8 cellular contexts compared by ENCODE assay signal in genomic region chr5:144142030-144142825, GRCh38. TPM values are rescaled to one million over a fixed set of nuclear protein-coding genes. Genes with fewer than 3 reads are reported as not detected.
DNase-seq lines count a peak whose midpoint lies in the region; ATAC-seq and TF ChIP-seq lines count a peak whose summit lies in the region.

No MANE protein-coding gene starts in this region.

- H3K27ac ChIP-seq in DND-41 (ENCODE audit: low read length) (no peak overlapping the region), vagina (no peak overlapping the region)

- no peak overlapping the region for H3K9ac ChIP-seq in DND-41 (ENCODE audit: low read depth, low read length)

- no peaks in the 10 kb centered on the region for H4K20me1 ChIP-seq in DND-41 (ENCODE audit: insufficient read depth, low read length)

- H2AFZ ChIP-seq in DND-41 (ENCODE audit: low read depth, low read length), result no peak overlapping the region

- H3K36me3 Mint-ChIP-seq in MCF 10A (ENCODE audit: insufficient read depth, unreplicated experiment), result no peaks in the 10 kb centered on the region

- H3K9me3 Mint-ChIP-seq in MCF 10A (ENCODE audit: unreplicated experiment), result no peaks in the 10 kb centered on the region

- no peaks in the 10 kb centered on the region for H3K27me3 Mint-ChIP-seq in MCF 10A (ENCODE audit: insufficient read depth, unreplicated experiment)

- H3K79me2 ChIP-seq in DND-41 (ENCODE audit: insufficient read depth, low read length), result no peaks in the 10 kb centered on the region

- H3K4me1 ChIP-seq in DND-41 (ENCODE audit: insufficient read depth, low read length), result no peaks in the 10 kb centered on the region
- H3K4me1 ChIP-seq in vagina, result no peaks in the 10 kb centered on the region

- DNase-seq in DND-41, result no peak
- DNase-seq in NCI-H748 treated with DMSO at 0.1 percent for 48 hours (lab: John Stamatoyannopoulos, UW), result peak; percentile 21
- DNase-seq in MCF 10A (ENCODE audit: unreplicated experiment), result peak; percentile 70
- DNase-seq in left colon, result no peak
- no peak for DNase-seq in vagina (ENCODE audit: extremely low spot score in 2 of 2)
- DNase-seq in activated CD8-positive, alpha-beta memory T cell treated with anti-CD3 and anti-CD28 coated beads, Interleukin-2, amount 50 U/mL, for 48 hours, result no peak

- no peak overlapping the region for H3K4me3 Mint-ChIP-seq in MCF 10A (ENCODE audit: unreplicated experiment)

- TF ChIP-seq CTCF in DND-41 (IDR thresholded peaks at IDR 0.05; ENCODE audit: borderline replicate concordance, extremely low read depth, low read length, poor library complexity, severe bottlenecking) (peak; percentile 73), MCF 10A (IDR thresholded peaks at IDR 0.05; ENCODE audit: unreplicated experiment) (peak; percentile 89), vagina (IDR thresholded peaks at IDR 0.05) (peak in 2 of 3 experiments; percentile 10 to 39)

- H3K27me3 ChIP-seq in DND-41 (ENCODE audit: insufficient read depth, low read length, poor library complexity) (peaks cover 12% of the 10 kb centered on the region), vagina (no peaks in the 10 kb centered on the region)

- CTCF ChIA-PET in MCF 10A (lab: Yijun Ruan, JAX), result interaction anchor here (0.5 to 6.2 kb wide), 63 partner anchors 10 to 1918 kb away, joined by 3 to 71 read pairs (median 4); partner anchors contain the start of genes KCTD16 and YIPF5

- H3K4me3 ChIP-seq in DND-41 (ENCODE audit: low read depth in 1 of 2, low read length in 2 of 2) (no peak overlapping the region), vagina (no peak overlapping the region)

- H3K9me3 ChIP-seq in DND-41 (ENCODE audit: insufficient read depth, low read length, severe bottlenecking) (no peaks in the 10 kb centered on the region), vagina (no peaks in the 10 kb centered on the region)

- no peak overlapping the region for H3K27ac Mint-ChIP-seq in MCF 10A (ENCODE audit: low read depth, unreplicated experiment)

- POLR2A ChIA-PET in MCF 10A (lab: Yijun Ruan, JAX), result interaction anchor here (1.0 to 1.5 kb wide), 6 partner anchors 157 to 746 kb away, joined by 3 to 6 read pairs (median 3); no protein-coding TSS in a partner anchor

- H3K4me1 Mint-ChIP-seq in MCF 10A (ENCODE audit: insufficient read depth, unreplicated experiment), result peaks cover 15% of the 10 kb centered on the region

- H3K36me3 ChIP-seq in DND-41 (ENCODE audit: insufficient read depth, low read length), result no peaks in the 10 kb centered on the region
- no peaks in the 10 kb centered on the region for H3K36me3 ChIP-seq in vagina

- ATAC-seq in DND-41 (ENCODE audit: insufficient read depth, low read depth) (peak; percentile 90), GM19397 (IDR thresholded peaks at IDR 0.05; ENCODE audit: unreplicated experiment) (peak; percentile 96), HG03196 (IDR thresholded peaks at IDR 0.05; ENCODE audit: unreplicated experiment) (peak; percentile 94), left colon (peak; percentile 67)

- H3K4me2 ChIP-seq in DND-41 (ENCODE audit: insufficient read depth, low read length), result no peak overlapping the region

- no peak for TF ChIP-seq POLR2A in vagina (IDR thresholded peaks at IDR 0.05)

- intact Hi-C loops in MCF 10A (cut with micrococcal nuclease), result loop anchor here (1.0 to 10.0 kb wide), 8 partner anchors 155 to 1218 kb away; no protein-coding TSS in a partner anchor
- intact Hi-C loops in left colon (cut with DNase I, micrococcal nuclease), result no loop called here
- intact Hi-C loops in vagina (cut with DNase I), result no loop called here

- BruUV-seq in MCF 10A (replicated peaks; lab: Mats Ljungman, UMichigan), result no TSS peak

RNA-seq across cellular contexts. Expression of gene YIPF5, which starts 28.2 kb away (rescaled TPM):
- total RNA-seq in MCF 10A (2022) (88.7 and 115 TPM in 2 replicates), left colon (10 to 100 TPM; 44.1 to 58.2 TPM), vagina (18.2 TPM)

RNA-seq across cellular contexts. Expression of gene KCTD16, which starts 28.4 kb away (rescaled TPM):
- total RNA-seq in MCF 10A (2022), result 0.16 and 0.20 TPM in 2 replicates
- under 1 TPM in 1 of 2 donors, not detected in 1; 0.11 TPM for total RNA-seq in left colon
- total RNA-seq in vagina, result 0.25 TPM

Comparison
In these comparisons a context has a peak if more than half of its experiments do, and no peak if none do; other contexts are left out.
1. DNase-seq: peak in NCI-H748 treated with DMSO at 0.1 percent for 48 hours (single experiment) and MCF 10A (single experiment); none in DND-41 (single experiment), left colon (0 of 2), vagina (0 of 2) and activated CD8-positive, alpha-beta memory T cell treated with anti-CD3 and anti-CD28 coated beads, Interleukin-2, amount 50 U/mL, for 48 hours (single experiment).
2. CTCF ChIP-seq: peak in every context shown above with its lines; median percentile 89 in MCF 10A; 73 in DND-41; 24 in vagina.
3. Peak in every context shown above with its lines, with median percentiles within 50 percentile points of each other: ATAC-seq.